ENCODE assay signal across 14 cellular contexts in the genomic region with DNA sequence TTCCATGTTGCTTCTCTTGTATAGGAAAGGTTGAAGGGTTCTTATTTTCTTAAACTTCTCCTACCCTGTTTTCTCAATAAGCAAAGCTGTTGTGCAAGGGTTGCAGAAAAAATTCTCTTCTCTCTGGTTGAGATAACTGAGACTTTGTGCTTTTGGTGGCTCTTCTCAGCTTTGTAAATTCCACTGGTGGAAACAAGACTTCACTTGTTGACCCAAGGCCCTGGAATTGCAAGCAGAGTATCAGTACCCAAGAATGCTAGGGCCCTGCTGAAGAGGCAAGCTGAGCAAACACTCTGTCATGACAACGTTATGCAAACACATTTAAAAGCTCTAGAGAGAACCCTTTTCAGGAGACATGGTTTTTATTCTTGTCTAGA.
DNase-seq lines count a peak whose midpoint lies in the region; ATAC-seq and TF ChIP-seq lines count a peak whose summit lies in the region.
"Had no signal": no experiment of that assay in that cellular context is flagged by ENCODE, and none has a peak within 500 bp of the region (broad histone marks: within the 10 kb centered on the region; RNA-seq: fewer than 3 reads in every experiment).

No MANE protein-coding gene starts in this region.

- H3K9me3 ChIP-seq in muscle layer of duodenum (ENCODE audit: control insufficient read depth in 1 of 2, low read length in 2 of 2), result no peaks in the 10 kb centered on the region
- no peaks in the 10 kb centered on the region for H3K9me3 ChIP-seq in A673 (ENCODE audit: low read depth, low read length, poor library complexity, severe bottlenecking)

- intact Hi-C loops in A673 (cut with micrococcal nuclease; ENCODE audit: unreplicated experiment), result no loop called here

- no peak for TF ChIP-seq CTCF in fibroblast of pulmonary artery (IDR thresholded peaks at IDR 0.05; ENCODE audit: low read length, missing control alignments)
- TF ChIP-seq CTCF in A673 (conservative IDR thresholded peaks at IDR 0.05; ENCODE audit: low read depth, low read length), result no peak

- CTCF ChIA-PET in A673 (lab: Charles Lee), result no interaction called here

- POLR2A ChIA-PET in A673 (lab: Charles Lee; ENCODE audit: low non-redundant PET), result no interaction called here

- H3K27me3 ChIP-seq in muscle layer of duodenum (ENCODE audit: low read depth, low read length) (no peaks in the 10 kb centered on the region), A673 (replicated peaks; ENCODE audit: insufficient read depth, low read depth, low read length, poor library complexity) (no peaks in the 10 kb centered on the region)
- H3K27me3 ChIP-seq: neural progenitor cell had no signal

- no peak overlapping the region for H3K4me3 ChIP-seq in fibroblast of pulmonary artery (replicated peaks; ENCODE audit: low read depth, low read length)
- no peak overlapping the region for H3K4me3 ChIP-seq in muscle layer of duodenum (ENCODE audit: low read depth in 1 of 2, low read length in 2 of 2)
- no peak overlapping the region for H3K4me3 ChIP-seq in A673 (ENCODE audit: low read depth, low read length, poor library complexity, severe bottlenecking)
- H3K4me3 ChIP-seq: neural progenitor cell, SK-N-MC had no signal

- H3K36me3 ChIP-seq in muscle layer of duodenum (ENCODE audit: control insufficient read depth in 1 of 2, insufficient read depth in 2 of 2, low read length in 2 of 2), result peaks cover 10 to 31% of the 10 kb centered on the region in 2 donors
- no peaks in the 10 kb centered on the region for H3K36me3 ChIP-seq in A673 (ENCODE audit: insufficient read depth, low read length, poor library complexity, severe bottlenecking)
- H3K36me3 ChIP-seq: neural progenitor cell had no signal

- H3K4me1 ChIP-seq in muscle layer of duodenum (ENCODE audit: control insufficient read depth in 1 of 2, insufficient read depth in 2 of 2, low read length in 2 of 2) (peaks cover 12 to 16% of the 10 kb centered on the region in 2 donors), A673 (ENCODE audit: insufficient read depth, low read length, poor library complexity, severe bottlenecking) (no peaks in the 10 kb centered on the region)
- H3K4me1 ChIP-seq: neural progenitor cell had no signal

- H3K27ac ChIP-seq in muscle layer of duodenum (ENCODE audit: low read length), result peak overlapping the region; percentile 12
- no peak overlapping the region for H3K27ac ChIP-seq in A673 (ENCODE audit: low read depth, low read length, poor library complexity, severe bottlenecking)
- H3K27ac ChIP-seq: C4-2B, neural progenitor cell, SK-N-MC had no signal

- BruUV-seq in A673 (replicated peaks; lab: Mats Ljungman, UMichigan), result no TSS peak

- no peak for ATAC-seq in GM21515 (IDR thresholded peaks at IDR 0.05; ENCODE audit: unreplicated experiment)
- ATAC-seq: activated CD4-positive, alpha-beta T cell treated with anti-CD3 and anti-CD28 coated beads for 36 hours; stimulated activated naive B cell treated with anti-CD40 and anti-IgM and Interleukin-4, amounts not matched to agents 10 μg/mL and 1 μg/mL and 100 μg/mL, for 72 hours had no signal

- DNase-seq in AG08396 (ENCODE audit: low spot score) (peak; percentile 54), NCI-H2196 (lab: John Stamatoyannopoulos, UW; ENCODE audit: unreplicated experiment) (peak; percentile 36), fibroblast of pulmonary artery (ENCODE audit: low read depth) (peak; percentile 45), A673 (ENCODE audit: low spot score) (no peak), medulla oblongata (ENCODE audit: extremely low spot score) (no peak), globus pallidus (ENCODE audit: low spot score) (no peak)
- DNase-seq: activated CD4-positive, alpha-beta T cell treated with anti-CD3 and anti-CD28 coated beads for 36 hours; dermis blood vessel endothelial cell; stimulated activated naive B cell treated with anti-CD40 and anti-IgM and Interleukin-4, amounts not matched to agents 10 μg/mL and 1 μg/mL and 100 μg/mL, for 72 hours had no signal

Comparison
In these comparisons a context has a peak if more than half of its experiments do, and no peak if none do; other contexts are left out.
1. DNase-seq: peak in AG08396 (single experiment), NCI-H2196 (single experiment) and fibroblast of pulmonary artery (single experiment); none in A673 (single experiment), medulla oblongata (single experiment) and globus pallidus (single experiment).